ENCODE assay signal across 22 cellular contexts in the genomic region with DNA sequence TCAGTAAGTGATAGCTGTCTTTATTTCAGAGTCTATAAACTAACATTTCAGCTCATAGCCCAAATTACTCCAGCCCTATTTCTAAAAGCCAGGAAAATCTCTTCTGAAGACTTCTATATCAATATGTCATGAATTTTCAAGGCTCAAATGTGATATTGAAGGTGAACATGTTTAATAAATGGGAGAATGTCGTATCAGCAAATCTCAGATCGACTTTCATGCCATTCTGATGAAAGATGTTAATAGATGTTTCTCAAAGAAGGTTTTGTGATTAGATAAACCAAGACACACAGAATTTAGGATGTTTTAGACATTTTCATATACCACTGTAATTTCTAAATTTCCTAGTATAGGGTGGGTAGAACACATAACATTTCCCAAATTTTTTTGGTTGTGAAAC.
A peak's percentile ranks its signal among the peaks of the same experiment; 100 is the strongest.
DNase-seq lines count a peak whose midpoint lies in the region; ATAC-seq, FAIRE-seq and TF ChIP-seq lines count a peak whose summit lies in the region.
"Had no signal": no experiment of that assay in that cellular context is flagged by ENCODE, and none has a peak within 500 bp of the region (broad histone marks: within the 10 kb centered on the region; RNA-seq: fewer than 3 reads in every experiment).

No MANE protein-coding gene starts in this region.

- DNase-seq in HepG2 (ENCODE audit: low spot score), result no peak
- no peak for DNase-seq in right lobe of liver
- no peak for DNase-seq in H54 (ENCODE audit: insufficient read length, low spot score)
- DNase-seq in K562 (ENCODE audit: extremely low read depth in 1 of 4, low spot score in 3 of 4), result no peak
- no peak for DNase-seq in smooth muscle cell (lab: John Stamatoyannopoulos, UW; ENCODE audit: unreplicated experiment)
- no peak for DNase-seq in NCI-H187 treated with DMSO at 0.1 percent for 48 hours (lab: John Stamatoyannopoulos, UW)
- no peak for DNase-seq in NCI-H1694 (lab: John Stamatoyannopoulos, UW)
- DNase-seq: ACHN; BE2C; C1 segment of cervical spinal cord; CD4-positive, alpha-beta memory T cell; CD4-positive, CD25-positive, alpha-beta regulatory T cell; CD8-positive, alpha-beta memory T cell; COR-L47; DMS79 treated with DMSO at 0.1 percent for 48 hours; GF-D8 had no signal

- H4K20me1 ChIP-seq in HepG2 (ENCODE audit: insufficient read depth, low read length) (no peaks in the 10 kb centered on the region), K562 (replicated peaks; ENCODE audit: control insufficient read depth, insufficient read depth, low read length) (no peaks in the 10 kb centered on the region), smooth muscle cell (ENCODE audit: low read depth) (no peaks in the 10 kb centered on the region)
- H4K20me1 ChIP-seq: BLaER1 had no signal

- BruUV-seq in HepG2 (replicated peaks; lab: Mats Ljungman, UMichigan) (no TSS peak), K562 (replicated peaks; lab: Mats Ljungman, UMichigan) (no TSS peak)

- POLR2A ChIA-PET in HepG2 (lab: Yijun Ruan, JAX), result no interaction called here
- POLR2A ChIA-PET in K562 (lab: Yijun Ruan, JAX), result no interaction called here

- H3K27me3 ChIP-seq in HepG2 (ENCODE audit: control insufficient read depth in 1 of 2, insufficient read depth in 2 of 2, low read length in 2 of 2), result no peaks in the 10 kb centered on the region
- no peaks in the 10 kb centered on the region for H3K27me3 ChIP-seq in right lobe of liver
- no peaks in the 10 kb centered on the region for H3K27me3 ChIP-seq in K562 (ENCODE audit: control insufficient read depth in 2 of 2, insufficient read depth in 2 of 2, low read length in 2 of 2)
- H3K27me3 ChIP-seq in smooth muscle cell (ENCODE audit: low read depth), result no peaks in the 10 kb centered on the region
- H3K27me3 ChIP-seq: BE2C, BLaER1 had no signal

- TF ChIP-seq CTCF in HepG2 (CRISPR knock-in tag; IDR thresholded peaks at IDR 0.05), result no peak
- no peak for TF ChIP-seq CTCF in right lobe of liver (IDR thresholded peaks at IDR 0.05)
- no peak for TF ChIP-seq CTCF in K562 (IDR thresholded peaks at IDR 0.05 in 2 of 3, conservative IDR thresholded peaks at IDR 0.05 in 1 of 3; ENCODE audit: insufficient read depth in 2 of 3, low read depth in 1 of 3, low read length in 3 of 3)
- no peak for TF ChIP-seq CTCF in smooth muscle cell (IDR thresholded peaks at IDR 0.05; ENCODE audit: borderline replicate concordance, insufficient read depth, poor library complexity, severe bottlenecking)

- H3K36me3 ChIP-seq in HepG2 (replicated peaks in 1 of 2; ENCODE audit: control insufficient read depth in 1 of 2, insufficient read depth in 2 of 2, low read length in 2 of 2) (no peaks in the 10 kb centered on the region), right lobe of liver (no peaks in the 10 kb centered on the region), K562 (ENCODE audit: control insufficient read depth, insufficient read depth, low read length) (no peaks in the 10 kb centered on the region), smooth muscle cell (ENCODE audit: low read depth) (no peaks in the 10 kb centered on the region)
- H3K36me3 ChIP-seq: BE2C, BLaER1 had no signal

- H3K9me1 ChIP-seq in K562 (ENCODE audit: control insufficient read depth, insufficient read depth, low read length), result no peaks in the 10 kb centered on the region

- ATAC-seq in HepG2 (no peak), right lobe of liver (no peak), K562 (no peak), HG03135 (IDR thresholded peaks at IDR 0.05; ENCODE audit: unreplicated experiment) (no peak)

- FAIRE-seq in HepG2 (lab: Jason Lieb, UNC) (no peak), H54 (lab: Jason Lieb, UNC) (peak; percentile 82), K562 (lab: Jason Lieb, UNC) (no peak)
- FAIRE-seq: G401.6, GM12891, GM19239 had no signal

- H3K4me3 ChIP-seq in HepG2 (replicated peaks in 1 of 3; ENCODE audit: insufficient read depth in 1 of 3, low read depth in 2 of 3, low read length in 3 of 3) (no peak overlapping the region), right lobe of liver (no peak overlapping the region), K562 (no peak overlapping the region), smooth muscle cell (no peak overlapping the region)
- H3K4me3 ChIP-seq: BLaER1 had no signal

- no peak overlapping the region for H2AFZ ChIP-seq in HepG2 (ENCODE audit: low read length)
- H2AFZ ChIP-seq in K562 (ENCODE audit: low read depth, low read length), result peak overlapping the region; percentile 78
- peak overlapping the region; percentile 9 for H2AFZ ChIP-seq in smooth muscle cell (ENCODE audit: low read depth)

- no peak for TF ChIP-seq EP300 in HepG2 (IDR thresholded peaks at IDR 0.05; ENCODE audit: low read depth in 2 of 2, low read length in 2 of 2)
- TF ChIP-seq EP300 in HepG2 (CRISPR knock-in tag; IDR thresholded peaks at IDR 0.05; ENCODE audit: borderline replicate concordance), result no peak
- TF ChIP-seq EP300 in K562 (IDR thresholded peaks at IDR 0.05; ENCODE audit: low read length), result no peak

- H3K9me3 ChIP-seq in HepG2 (ENCODE audit: low read length), result no peaks in the 10 kb centered on the region
- H3K9me3 ChIP-seq in right lobe of liver, result no peaks in the 10 kb centered on the region
- no peaks in the 10 kb centered on the region for H3K9me3 ChIP-seq in K562 (replicated peaks; ENCODE audit: control insufficient read depth, insufficient read depth, low read depth, low read length)
- H3K9me3 ChIP-seq in smooth muscle cell (replicated peaks; ENCODE audit: low read depth), result no peaks in the 10 kb centered on the region
- H3K9me3 ChIP-seq: BE2C, BLaER1 had no signal

- no peak overlapping the region for H3K4me2 ChIP-seq in HepG2 (ENCODE audit: low read depth, low read length)
- H3K4me2 ChIP-seq in K562 (ENCODE audit: insufficient read depth, low read length), result no peak overlapping the region
- H3K4me2 ChIP-seq in smooth muscle cell, result no peak overlapping the region
- H3K4me2 ChIP-seq: BLaER1 had no signal

- TF ChIP-seq RAD21 in HepG2 (CRISPR knock-in tag; IDR thresholded peaks at IDR 0.05) (no peak), K562 (CRISPR knock-in tag; conservative IDR thresholded peaks at IDR 0.05 in 1 of 2, IDR thresholded peaks at IDR 0.05 in 1 of 2) (no peak)

- no peak overlapping the region for H3K9ac ChIP-seq in HepG2 (ENCODE audit: insufficient read depth, low read depth, low read length)
- H3K9ac ChIP-seq in K562 (ENCODE audit: insufficient read depth in 1 of 2, low read depth in 2 of 2, low read length in 2 of 2), result no peak overlapping the region
- no peak overlapping the region for H3K9ac ChIP-seq in smooth muscle cell (ENCODE audit: low read depth)
- H3K9ac ChIP-seq: BLaER1 had no signal

- TF ChIP-seq POLR2A in HepG2 (IDR thresholded peaks at IDR 0.05; ENCODE audit: insufficient read depth in 1 of 2, low read depth in 2 of 2, low read length in 2 of 2) (no peak), right lobe of liver (IDR thresholded peaks at IDR 0.05) (no peak), H54 (IDR thresholded peaks at IDR 0.05; ENCODE audit: low read depth, low read length) (no peak), K562 (conservative IDR thresholded peaks at IDR 0.05) (no peak)

- 52% methylated on average over 2 of the region's 2 CpGs for WGBS in HepG2 (ENCODE audit: low lambda C conversion rate)
- 81% methylated on average over 2 of the region's 2 CpGs for WGBS in right lobe of liver (ENCODE audit: insufficient coverage, low coverage, low lambda C conversion rate, missing lambda C conversion rate)
- 60% methylated on average over 2 of the region's 2 CpGs for WGBS in K562 (ENCODE audit: insufficient coverage, low coverage, missing lambda C conversion rate)
- WGBS in smooth muscle cell (ENCODE audit: low lambda C conversion rate), result 84% methylated on average over 2 of the region's 2 CpGs

- H3K27ac ChIP-seq in HepG2 (ENCODE audit: extremely low read length, insufficient read depth, low read length) (no peak overlapping the region), right lobe of liver (no peak overlapping the region), K562 (ENCODE audit: extremely low read depth, low read depth, low read length) (no peak overlapping the region), smooth muscle cell (ENCODE audit: low read depth) (peak overlapping the region; percentile 61)
- H3K27ac ChIP-seq: 22Rv1, BLaER1 had no signal

- in situ Hi-C loops in HepG2 (cut with HindIII; ENCODE audit: extremely low pct_ligation_motif_present, low pct_unique_long_range_greater_than_20kb), result no loop called here
- in situ Hi-C loops in K562 (cut with MboI), result no loop called here

- CTCF ChIA-PET in HepG2 (lab: Yijun Ruan, JAX; ENCODE audit: low intra/inter-chr PET ratio, low total read pairs) (no interaction called here), K562 (lab: Yijun Ruan, JAX; ENCODE audit: low intra/inter-chr PET ratio) (interaction anchor here (0.7 kb wide), 1 partner anchor 430 kb away, joined by 3 read pairs; no protein-coding TSS in a partner anchor)

- H3K79me2 ChIP-seq in HepG2 (ENCODE audit: insufficient read depth, low read length) (no peaks in the 10 kb centered on the region), K562 (ENCODE audit: control insufficient read depth, insufficient read depth, low read length) (no peaks in the 10 kb centered on the region), smooth muscle cell (ENCODE audit: low read depth) (no peaks in the 10 kb centered on the region)

- H3K4me1 ChIP-seq in HepG2 (ENCODE audit: insufficient read depth, low read length) (peaks cover 10% of the 10 kb centered on the region), right lobe of liver (no peaks in the 10 kb centered on the region), K562 (replicated peaks in 1 of 2; ENCODE audit: control insufficient read depth in 2 of 2, insufficient read depth in 2 of 2, low read length in 2 of 2) (peaks cover 2 to 4% of the 10 kb centered on the region in 2 experiments; a peak in 2 of 5 replicates), smooth muscle cell (ENCODE audit: low read depth) (no peaks in the 10 kb centered on the region)
- H3K4me1 ChIP-seq: BE2C, BLaER1 had no signal

- no peaks in the 10 kb centered on the region for H3F3A ChIP-seq in smooth muscle cell (ENCODE audit: low read depth)

- intact Hi-C loops in HepG2 (cut with micrococcal nuclease; ENCODE audit: unreplicated experiment), result no loop called here
- intact Hi-C loops in right lobe of liver (cut with DNase I), result no loop called here
- intact Hi-C loops in K562 (cut with micrococcal nuclease), result no loop called here

TF ChIP-seq in HepG2, 621 proteins besides CTCF, POLR2A, EP300 and RAD21 (continues in another document):
- TF ChIP-seq ELF3 (CRISPR knock-in tag; IDR thresholded peaks at IDR 0.05), result no peak
- peak; percentile 64 to 80 for TF ChIP-seq MAFK (conservative IDR thresholded peaks at IDR 0.05 in 1 of 2, IDR thresholded peaks at IDR 0.05 in 1 of 2; ENCODE audit: low read length in 2 of 2)
- TF ChIP-seq FOXJ3 (CRISPR knock-in tag; IDR thresholded peaks at IDR 0.05; ENCODE audit: borderline replicate concordance), result no peak
- no peak for TF ChIP-seq ZNF20 (CRISPR knock-in tag; IDR thresholded peaks at IDR 0.05)

TF ChIP-seq in K562, 482 proteins besides CTCF, POLR2A, EP300 and RAD21 (continues in another document):
- TF ChIP-seq FIP1L1 (IDR thresholded peaks at IDR 0.05; ENCODE audit: low read depth, low read length, poor library complexity, severe bottlenecking) (no peak), ZNF316 (IDR thresholded peaks at IDR 0.05) (peak; percentile 80), ETV6 (IDR thresholded peaks at IDR 0.05; ENCODE audit: borderline replicate concordance in 1 of 2, low read depth in 2 of 2, low read length in 1 of 2) (no peak), ETV6 (CRISPR knock-in tag; IDR thresholded peaks at IDR 0.05; ENCODE audit: borderline replicate concordance) (no peak), PHB2 (IDR thresholded peaks at IDR 0.05; ENCODE audit: low read depth) (no peak)
